In genomic region chr12:124497658-124498057, GRCh38 we compare ENCODE assay signal across 9 cellular contexts.
A peak's percentile ranks its signal among the peaks of the same experiment; 100 is the strongest.
DNase-seq lines count a peak whose midpoint lies in the region; ATAC-seq and TF ChIP-seq lines count a peak whose summit lies in the region.
"Had no signal": no experiment of that assay in that cellular context is flagged by ENCODE, and none has a peak within 500 bp of the region (broad histone marks: within the 10 kb centered on the region; RNA-seq: fewer than 3 reads in every experiment).

No MANE protein-coding gene starts in this region.

- peaks cover 0 to 24% (median 0%) of the 10 kb centered on the region in 3 donors for H3K36me3 ChIP-seq in tibial nerve

- H3K27ac ChIP-seq in dorsolateral prefrontal cortex, result peak overlapping the region; percentile 10 to 92 (median 81)
- H3K27ac ChIP-seq in tibial nerve, result peak overlapping the region; percentile 46 to 88 (median 62)

- intact Hi-C loops in dorsolateral prefrontal cortex (cut with DNase I), result loop anchor here in 1 of 2 donors (5.0 kb wide), 1 partner anchor 35 kb away; no protein-coding TSS in a partner anchor

- H3K4me1 ChIP-seq in tibial nerve, result peaks cover 9 to 99% (median 57%) of the 10 kb centered on the region in 4 donors

- H3K4me1 Mint-ChIP-seq in effector memory CD8-positive, alpha-beta T cell (ENCODE audit: low read depth in 2 of 2), result peaks cover 53% of the 10 kb centered on the region in 2 donors

- WGBS in tibial nerve, 2 donors, result 23 to 34% methylated on average over 6 to 7 of the region's 7 CpGs

- H3K27me3 ChIP-seq in dorsolateral prefrontal cortex (no peaks in the 10 kb centered on the region), tibial nerve (no peaks in the 10 kb centered on the region)

- TF ChIP-seq CTCF in dorsolateral prefrontal cortex (IDR thresholded peaks at IDR 0.05 in 54 of 56, conservative IDR thresholded peaks at IDR 0.05 in 2 of 56; ENCODE audit: low read depth in 1 of 56, partially characterized antibody in 56 of 56) (peak in 3 of 56 donors; percentile 5 to 10 (median 8)), tibial nerve (IDR thresholded peaks at IDR 0.05) (no peak)

- no peak overlapping the region for H3K27ac Mint-ChIP-seq in effector memory CD8-positive, alpha-beta T cell

- H3K4me3 Mint-ChIP-seq in effector memory CD8-positive, alpha-beta T cell, result no peak overlapping the region
- H3K4me3 Mint-ChIP-seq: naive thymus-derived CD4-positive, alpha-beta T cell had no signal

- no peak for TF ChIP-seq EP300 in tibial nerve (IDR thresholded peaks at IDR 0.05)

- H3K36me3 Mint-ChIP-seq in effector memory CD8-positive, alpha-beta T cell (ENCODE audit: insufficient read depth), result no peaks in the 10 kb centered on the region

- H3K9me3 Mint-ChIP-seq in effector memory CD8-positive, alpha-beta T cell, result no peaks in the 10 kb centered on the region
- H3K9me3 Mint-ChIP-seq: naive thymus-derived CD4-positive, alpha-beta T cell had no signal

- H3K4me3 ChIP-seq in dorsolateral prefrontal cortex (no peak overlapping the region), tibial nerve (no peak overlapping the region)

- H3K9me3 ChIP-seq in tibial nerve, result no peaks in the 10 kb centered on the region

- DNase-seq in HPDE6-E6E7 (ENCODE audit: extremely low spot score) (peak; percentile 28), dorsolateral prefrontal cortex (peak in 9 of 10 donors; percentile 52 to 88 (median 81)), medulla oblongata (ENCODE audit: extremely low spot score) (peak; percentile 79), tibial nerve (ENCODE audit: low spot score in 2 of 2) (peak; percentile 62 to 66), activated gamma-delta T cell treated with Interleukin-2 at 50 U/mL for 16 hours (no peak), NK-92 (lab: John Stamatoyannopoulos, UW; ENCODE audit: unreplicated experiment) (no peak)
- DNase-seq in effector memory CD8-positive, alpha-beta T cell, result no peak
- DNase-seq: naive thymus-derived CD4-positive, alpha-beta T cell; NCI-H146 had no signal

- TF ChIP-seq POLR2A in tibial nerve (IDR thresholded peaks at IDR 0.05), result no peak

- no peaks in the 10 kb centered on the region for H3K27me3 Mint-ChIP-seq in effector memory CD8-positive, alpha-beta T cell
- H3K27me3 Mint-ChIP-seq: naive thymus-derived CD4-positive, alpha-beta T cell had no signal

- ATAC-seq in effector memory CD8-positive, alpha-beta T cell (replicated peaks), result no peak
- ATAC-seq: naive thymus-derived CD4-positive, alpha-beta T cell had no signal

Comparison
In these comparisons a context has a peak if more than half of its experiments do, and no peak if none do; other contexts are left out.
1. DNase-seq: peak in HPDE6-E6E7 (single experiment), dorsolateral prefrontal cortex (9 of 10), medulla oblongata (single experiment) and tibial nerve (2 of 2); none in activated gamma-delta T cell treated with Interleukin-2 at 50 U/mL for 16 hours (single experiment), effector memory CD8-positive, alpha-beta T cell (0 of 3) and NK-92 (single experiment).